22 cellular contexts compared by ENCODE assay signal in the genomic region with DNA sequence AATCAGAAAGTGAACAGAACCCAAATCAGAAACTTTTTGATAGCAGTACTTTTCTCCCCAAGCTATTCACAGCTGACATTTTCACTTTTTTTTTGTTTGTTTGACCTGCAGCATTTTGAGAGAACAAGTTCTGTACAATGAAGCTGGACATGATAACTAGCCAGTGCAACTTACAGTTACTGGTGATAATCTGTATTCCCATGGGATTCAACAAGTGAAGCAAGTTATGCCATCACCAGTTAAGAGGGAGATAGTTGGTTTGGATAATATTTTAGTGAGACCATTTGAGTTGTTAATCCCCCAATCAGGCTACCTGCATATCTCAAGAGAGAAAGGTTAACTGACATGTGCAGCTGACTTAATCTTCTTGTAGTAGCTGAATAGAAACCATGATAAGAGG. TPM values are rescaled to one million over a fixed set of nuclear protein-coding genes. Genes with fewer than 3 reads are reported as not detected.
DNase-seq lines count a peak whose midpoint lies in the region; ATAC-seq and TF ChIP-seq lines count a peak whose summit lies in the region.
"Had no signal": no experiment of that assay in that cellular context is flagged by ENCODE, and none has a peak within 500 bp of the region (broad histone marks: within the 10 kb centered on the region; RNA-seq: fewer than 3 reads in every experiment).

No MANE protein-coding gene starts in this region.

- no peak overlapping the region for H3K27ac Mint-ChIP-seq in endothelial cell (ENCODE audit: unreplicated experiment)
- H3K27ac Mint-ChIP-seq in stimulated activated naive B cell treated with anti-CD40 and anti-IgM and Interleukin-4, amounts not matched to agents 10 μg/mL and 1 μg/mL and 100 μg/mL, for 72 hours, result peak overlapping the region; percentile 44

- no peaks in the 10 kb centered on the region for H3K4me1 ChIP-seq in cardiac muscle cell (ENCODE audit: low read depth)
- H3K4me1 ChIP-seq: prostate gland, SJSA1 had no signal

- H3K27ac ChIP-seq in cardiac muscle cell (peak overlapping the region; percentile 12), caudate nucleus (ENCODE audit: low read depth, low read length) (no peak overlapping the region)
- H3K27ac ChIP-seq: prostate gland, SJSA1, uterus had no signal

- no peaks in the 10 kb centered on the region for H3K27me3 ChIP-seq in cardiac muscle cell
- H3K27me3 ChIP-seq: SJSA1, uterus had no signal

- H3K9me3 ChIP-seq in cardiac muscle cell (ENCODE audit: low read depth), result no peaks in the 10 kb centered on the region
- H3K9me3 ChIP-seq: prostate gland, SJSA1, uterus had no signal

- peaks cover 75% of the 10 kb centered on the region for H3K36me3 ChIP-seq in cardiac muscle cell
- H3K36me3 ChIP-seq: uterus had no signal

- DNase-seq in cardiac muscle cell (ENCODE audit: low read depth in 1 of 2, low spot score in 1 of 2) (no peak), Right ventricle myocardium inferior (ENCODE audit: missing footprints) (no peak), NCI-H82 treated with DMSO at 0.1 percent for 48 hours (lab: John Stamatoyannopoulos, UW; ENCODE audit: unreplicated experiment) (peak; percentile 22), endothelial cell (ENCODE audit: low spot score) (no peak), NCI-H2107 (lab: John Stamatoyannopoulos, UW) (no peak), CD1c-positive myeloid dendritic cell (ENCODE audit: extremely low spot score) (no peak), caudate nucleus (lab: John Stamatoyannopoulos, UW) (no peak)
- DNase-seq in stimulated activated naive B cell treated with anti-CD40 and anti-IgM and Interleukin-4, amounts not matched to agents 10 μg/mL and 1 μg/mL and 100 μg/mL, for 72 hours, result no peak
- DNase-seq: activated naive CD4-positive, alpha-beta T cell treated with anti-CD3 and anti-CD28 coated beads, Interleukin-2, amount 10 ng/mL, durations not matched to agents 7 days and 5 days; CD4-positive, alpha-beta T cell; DMS79 treated with DMSO at 0.1 percent for 48 hours; erythroblast; foreskin fibroblast; NCI-H1105; NCI-H2029 treated with DMSO at 0.1 percent for 48 hours; NCI-H510A treated with DMSO at 0.1 percent for 48 hours; T-helper 1 cell; uterus had no signal

- peak overlapping the region; percentile 7 for H3K4me3 Mint-ChIP-seq in endothelial cell (ENCODE audit: unreplicated experiment)
- H3K4me3 Mint-ChIP-seq in stimulated activated naive B cell treated with anti-CD40 and anti-IgM and Interleukin-4, amounts not matched to agents 10 μg/mL and 1 μg/mL and 100 μg/mL, for 72 hours, result no peak overlapping the region
- H3K4me3 Mint-ChIP-seq: activated naive CD4-positive, alpha-beta T cell treated with anti-CD3 and anti-CD28 coated beads, Interleukin-2, amount 10 ng/mL, durations not matched to agents 7 days and 5 days; CD4-positive, alpha-beta T cell; nephron had no signal

- intact Hi-C loops in Right ventricle myocardium inferior (cut with DNase I), result no loop called here

- no peaks in the 10 kb centered on the region for H3K9me3 Mint-ChIP-seq in endothelial cell (ENCODE audit: unreplicated experiment)
- no peaks in the 10 kb centered on the region for H3K9me3 Mint-ChIP-seq in stimulated activated naive B cell treated with anti-CD40 and anti-IgM and Interleukin-4, amounts not matched to agents 10 μg/mL and 1 μg/mL and 100 μg/mL, for 72 hours
- H3K9me3 Mint-ChIP-seq: activated naive CD4-positive, alpha-beta T cell treated with anti-CD3 and anti-CD28 coated beads, Interleukin-2, amount 10 ng/mL, durations not matched to agents 7 days and 5 days; CD4-positive, alpha-beta T cell; nephron had no signal

- no peak overlapping the region for H3K4me3 ChIP-seq in cardiac muscle cell
- H3K4me3 ChIP-seq: prostate gland, SJSA1, uterus had no signal

- H3K36me3 Mint-ChIP-seq in endothelial cell (ENCODE audit: low read depth, unreplicated experiment), result peaks cover 47% of the 10 kb centered on the region
- peaks cover 29 to 48% of the 10 kb centered on the region in 2 donors for H3K36me3 Mint-ChIP-seq in stimulated activated naive B cell treated with anti-CD40 and anti-IgM and Interleukin-4, amounts not matched to agents 10 μg/mL and 1 μg/mL and 100 μg/mL, for 72 hours

- no peak for ATAC-seq in Right ventricle myocardium inferior
- ATAC-seq in stimulated activated naive B cell treated with anti-CD40 and anti-IgM and Interleukin-4, amounts not matched to agents 10 μg/mL and 1 μg/mL and 100 μg/mL, for 72 hours (replicated peaks), result no peak
- ATAC-seq: left lobe of liver had no signal

- H3K27me3 Mint-ChIP-seq in endothelial cell (ENCODE audit: unreplicated experiment), result peaks cover 3% of the 10 kb centered on the region
- no peaks in the 10 kb centered on the region for H3K27me3 Mint-ChIP-seq in stimulated activated naive B cell treated with anti-CD40 and anti-IgM and Interleukin-4, amounts not matched to agents 10 μg/mL and 1 μg/mL and 100 μg/mL, for 72 hours
- H3K27me3 Mint-ChIP-seq: activated naive CD4-positive, alpha-beta T cell treated with anti-CD3 and anti-CD28 coated beads, Interleukin-2, amount 10 ng/mL, durations not matched to agents 7 days and 5 days; CD4-positive, alpha-beta T cell had no signal

- H3K4me1 Mint-ChIP-seq in endothelial cell (ENCODE audit: unreplicated experiment), result no peaks in the 10 kb centered on the region
- peaks cover 18 to 20% of the 10 kb centered on the region in 2 donors for H3K4me1 Mint-ChIP-seq in stimulated activated naive B cell treated with anti-CD40 and anti-IgM and Interleukin-4, amounts not matched to agents 10 μg/mL and 1 μg/mL and 100 μg/mL, for 72 hours
- H3K4me1 Mint-ChIP-seq: nephron had no signal

- TF ChIP-seq CTCF in cardiac muscle cell (IDR thresholded peaks at IDR 0.05; ENCODE audit: low read depth, low read length) (no peak), endothelial cell (IDR thresholded peaks at IDR 0.05; ENCODE audit: unreplicated experiment) (no peak)

RNA-seq across cellular contexts. Expression of gene SON, which starts 18.1 kb away (rescaled TPM):
- 88.0 and 161 TPM in 2 replicates for total RNA-seq in cardiac muscle cell
- 314 and 389 TPM in 2 replicates for polyA plus RNA-seq in cardiac muscle cell
- 136 TPM for total RNA-seq in Right ventricle myocardium inferior
- total RNA-seq in endothelial cell (ENCODE audit: unreplicated experiment), result 311 TPM

RNA-seq across cellular contexts. Expression of gene GART, which starts 19.0 kb away (rescaled TPM):
- 71.7 and 129 TPM in 2 replicates for total RNA-seq in cardiac muscle cell
- polyA plus RNA-seq in cardiac muscle cell, result 53.7 and 64.8 TPM in 2 replicates
- total RNA-seq in Right ventricle myocardium inferior, result 42.7 TPM
- total RNA-seq in endothelial cell (ENCODE audit: unreplicated experiment), result 76.1 TPM

RNA-seq across cellular contexts. Expression of gene DONSON, which starts 27.5 kb away (rescaled TPM):
- 25.2 TPM in 2 replicates for total RNA-seq in cardiac muscle cell
- 34.9 and 38.5 TPM in 2 replicates for polyA plus RNA-seq in cardiac muscle cell
- 6.6 TPM for total RNA-seq in Right ventricle myocardium inferior
- total RNA-seq in endothelial cell (ENCODE audit: unreplicated experiment), result 18.0 TPM
